1 cellular context compared by ENCODE assay signal in genomic region chr16:19817875-19818274, GRCh38.
TF ChIP-seq lines count a peak whose summit lies in the region.

No MANE protein-coding gene starts in this region.

TF ChIP-seq in H1, 55 proteins besides CTCF, POLR2A, EP300 and RAD21 (continued from another document):
- TF ChIP-seq CHD7 (IDR thresholded peaks at IDR 0.05; ENCODE audit: insufficient replicate concordance, low read length) (no peak), TEAD4 (IDR thresholded peaks at IDR 0.05; ENCODE audit: low read depth, low read length) (no peak), EZH2 (IDR thresholded peaks at IDR 0.05; ENCODE audit: low read depth, low read length, severe bottlenecking) (no peak), GTF2F1 (IDR thresholded peaks at IDR 0.05; ENCODE audit: borderline replicate concordance, low read depth, low read length) (no peak), SUZ12 (IDR thresholded peaks at IDR 0.05; ENCODE audit: low read length) (no peak), USF2 (IDR thresholded peaks at IDR 0.05; ENCODE audit: low read length) (no peak), TBP (IDR thresholded peaks at IDR 0.05; ENCODE audit: low read depth, low read length) (no peak), TAF1 (IDR thresholded peaks at IDR 0.05; ENCODE audit: low read depth, low read length) (no peak), CBX8 (IDR thresholded peaks at IDR 0.05; ENCODE audit: borderline replicate concordance, low read depth, low read length) (no peak), SRF (IDR thresholded peaks at IDR 0.05; ENCODE audit: low read depth, low read length) (no peak), MAFK (IDR thresholded peaks at IDR 0.05; ENCODE audit: low read depth, low read length) (no peak), CHD1 (IDR thresholded peaks at IDR 0.05; ENCODE audit: low read depth, low read length) (no peak)
TF ChIP-seq in H1: peak in this region for 0.
